Comparison of ENCODE assay signal across 7 cellular contexts in the genomic region with DNA sequence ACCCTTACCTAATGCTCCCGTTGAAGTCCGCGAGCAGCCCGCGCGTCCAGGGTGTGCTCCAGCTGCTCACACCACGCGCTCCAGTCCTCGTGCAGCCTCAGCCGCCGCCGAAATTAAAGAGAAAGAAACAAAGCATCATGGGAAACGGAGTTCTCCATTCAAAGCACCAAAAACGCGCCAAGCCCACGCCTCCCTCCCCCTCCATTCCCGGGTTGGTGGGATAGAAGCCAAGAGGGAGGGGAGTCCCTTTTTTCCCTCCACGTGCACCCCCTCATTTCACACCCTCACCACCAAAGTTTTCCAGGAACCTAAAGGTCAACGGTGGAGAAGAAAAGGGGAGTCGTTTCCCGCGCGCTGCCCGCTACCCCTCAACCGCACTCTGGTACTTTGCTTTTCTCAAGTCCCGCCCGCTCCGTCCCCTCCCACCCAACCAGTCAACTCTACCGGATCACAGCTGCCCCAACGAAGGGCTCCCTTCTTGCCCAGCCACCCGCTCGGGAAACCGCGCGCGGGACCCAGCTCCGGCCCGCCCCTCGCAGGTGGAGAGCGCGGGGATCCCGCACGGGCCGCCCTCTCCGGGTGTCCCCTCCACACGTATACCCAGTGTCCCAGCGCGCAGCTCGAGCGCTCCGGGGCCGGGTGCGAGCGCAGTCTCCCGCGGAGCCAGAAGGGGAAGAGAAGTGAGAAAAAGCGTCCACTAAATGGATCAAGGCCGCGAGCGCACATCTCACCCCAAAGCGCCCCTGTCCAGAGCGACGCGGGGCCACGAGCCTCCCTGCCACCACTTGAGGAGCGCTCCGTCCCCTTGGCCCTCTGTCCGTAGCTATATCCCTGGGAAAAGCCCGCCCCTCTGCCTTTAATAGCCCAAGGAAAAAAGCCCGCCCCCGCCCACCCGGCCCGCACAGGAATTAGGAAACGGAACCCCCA.
DNase-seq lines count a peak whose midpoint lies in the region; ATAC-seq, FAIRE-seq and TF ChIP-seq lines count a peak whose summit lies in the region.

No MANE protein-coding gene starts in this region.

- H3K4me3 Mint-ChIP-seq in activated T-helper 17 cell treated with anti-CD3 and anti-CD28 coated beads, Interleukin-2, amount 50 U/mL, for 72 hours = peak overlapping the region; percentile 91

- H3K27me3 ChIP-seq in MG63 (peaks cover 5% of the 10 kb centered on the region; the same call in 1 of the 2 replicates), pancreas (peaks cover 0 to 17% (median 4%) of the 10 kb centered on the region in 4 donors)

- H3K9me3 ChIP-seq in MG63 = no peaks in the 10 kb centered on the region
- no peaks in the 10 kb centered on the region for H3K9me3 ChIP-seq in pancreas

- no peaks in the 10 kb centered on the region for H3K9me3 Mint-ChIP-seq in activated T-helper 17 cell treated with anti-CD3 and anti-CD28 coated beads, Interleukin-2, amount 50 U/mL, for 72 hours

- no peaks in the 10 kb centered on the region for H3K36me3 ChIP-seq in MG63
- no peaks in the 10 kb centered on the region for H3K36me3 ChIP-seq in pancreas

- TF ChIP-seq CTCF in pancreas (IDR thresholded peaks at IDR 0.05) = no peak

- H3K4me1 Mint-ChIP-seq in activated T-helper 17 cell treated with anti-CD3 and anti-CD28 coated beads, Interleukin-2, amount 50 U/mL, for 72 hours = peaks cover 5% of the 10 kb centered on the region

- peaks cover 8% of the 10 kb centered on the region for H3K27me3 Mint-ChIP-seq in activated T-helper 17 cell treated with anti-CD3 and anti-CD28 coated beads, Interleukin-2, amount 50 U/mL, for 72 hours

- ATAC-seq in GM19438 (IDR thresholded peaks at IDR 0.05; ENCODE audit: low read depth, unreplicated experiment) = peak; percentile 50
- peak; percentile 56 for ATAC-seq in activated T-helper 17 cell treated with anti-CD3 and anti-CD28 coated beads, Interleukin-2, amount 50 U/mL, for 72 hours (replicated peaks)
- ATAC-seq in pancreas = peak; percentile 65 to 73 (median 68)

- DNase-seq in MG63 = peak; percentile 18
- peak in 41 of 42 donors; percentile 4 to 75 (median 34) for DNase-seq in head of caudate nucleus
- DNase-seq in pancreas = peak; percentile 5 to 58 (median 22)
- DNase-seq in DMS153 (lab: John Stamatoyannopoulos, UW) = no peak
- DNase-seq in GF-D8 (lab: John Stamatoyannopoulos, UW) = no peak

- no peak overlapping the region for H3K27ac Mint-ChIP-seq in activated T-helper 17 cell treated with anti-CD3 and anti-CD28 coated beads, Interleukin-2, amount 50 U/mL, for 72 hours

- intact Hi-C loops in head of caudate nucleus (cut with DNase I) = no loop called here
- intact Hi-C loops in pancreas (cut with DNase I) = no loop called here

- no peaks in the 10 kb centered on the region for H3K4me1 ChIP-seq in pancreas

- FAIRE-seq in pancreas (lab: Jason Lieb, UNC) = no peak

- H3K27ac ChIP-seq in pancreas = no peak overlapping the region

- no peaks in the 10 kb centered on the region for H3K36me3 Mint-ChIP-seq in activated T-helper 17 cell treated with anti-CD3 and anti-CD28 coated beads, Interleukin-2, amount 50 U/mL, for 72 hours (ENCODE audit: low read depth)

- H3K4me3 ChIP-seq in MG63 (peak overlapping the region; percentile 40), pancreas (peak overlapping the region; percentile 24 to 50 (median 30))

- 1 to 34% methylated on average over 67 to 74 of the region's 74 CpGs for WGBS in pancreas, 2 donors

Comparison
In these comparisons a context has a peak if more than half of its experiments do, and no peak if none do; other contexts are left out.
1. DNase-seq: peak in MG63 (single experiment), head of caudate nucleus (41 of 42) and pancreas (6 of 6); none in DMS153 (single experiment) and GF-D8 (single experiment).
2. Peak in every context shown above with its lines, with median percentiles within 50 percentile points of each other: ATAC-seq.